In the genomic region with DNA sequence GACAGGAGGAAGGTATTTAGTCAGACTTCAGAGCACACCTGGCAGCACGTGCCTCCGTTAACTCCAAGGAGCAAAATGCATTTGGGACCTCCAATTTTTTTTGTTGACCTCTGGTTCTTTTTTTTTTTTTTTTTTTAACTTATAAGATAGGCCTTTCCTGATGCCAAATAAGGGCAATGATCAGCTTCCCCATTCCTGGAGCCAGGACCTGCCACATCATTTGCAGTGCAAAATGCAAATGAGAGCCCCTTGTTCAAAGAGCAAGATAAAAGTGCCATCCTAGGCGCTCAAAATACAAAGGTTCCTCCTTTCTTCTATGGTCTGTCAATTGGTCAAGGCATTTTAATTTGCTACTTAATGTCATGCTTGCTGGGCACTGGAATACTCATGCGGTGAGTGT, we compare ENCODE assay signal across 15 cellular contexts.
DNase-seq lines count a peak whose midpoint lies in the region; ATAC-seq and TF ChIP-seq lines count a peak whose summit lies in the region.
"Had no signal": no experiment of that assay in that cellular context is flagged by ENCODE, and none has a peak within 500 bp of the region (broad histone marks: within the 10 kb centered on the region; RNA-seq: fewer than 3 reads in every experiment).

No MANE protein-coding gene starts in this region.

- no peaks in the 10 kb centered on the region for H3K36me3 ChIP-seq in thoracic aorta

- H3K27me3 Mint-ChIP-seq in brain = no peaks in the 10 kb centered on the region
- H3K27me3 Mint-ChIP-seq in memory B cell = no peaks in the 10 kb centered on the region

- H3K4me3 Mint-ChIP-seq in brain (no peak overlapping the region), memory B cell (no peak overlapping the region)
- H3K4me3 Mint-ChIP-seq: CD8-positive, alpha-beta memory T cell had no signal

- H3K27ac ChIP-seq in thoracic aorta = peak overlapping the region; percentile 25 to 61
- H3K27ac ChIP-seq: A549, GM23248 had no signal

- peaks cover 6 to 45% of the 10 kb centered on the region in 2 donors for H3K4me1 ChIP-seq in thoracic aorta (ENCODE audit: control insufficient read depth in 1 of 2, low read depth in 2 of 2)
- H3K4me1 ChIP-seq: A549, Caco-2 had no signal

- H3K9me3 ChIP-seq in thoracic aorta = no peaks in the 10 kb centered on the region
- H3K9me3 ChIP-seq: A549, Caco-2 had no signal

- H3K9me3 Mint-ChIP-seq in brain = no peaks in the 10 kb centered on the region
- H3K9me3 Mint-ChIP-seq in memory B cell = no peaks in the 10 kb centered on the region
- H3K9me3 Mint-ChIP-seq: CD8-positive, alpha-beta memory T cell had no signal

- peaks cover 72% of the 10 kb centered on the region for H3K4me1 Mint-ChIP-seq in brain
- peaks cover 14% of the 10 kb centered on the region for H3K4me1 Mint-ChIP-seq in memory B cell

- TF ChIP-seq CTCF in brain (conservative IDR thresholded peaks at IDR 0.05) (no peak), thoracic aorta (IDR thresholded peaks at IDR 0.05) (no peak)

- no peak overlapping the region for H3K4me3 ChIP-seq in thoracic aorta
- H3K4me3 ChIP-seq: A549, GM23248 had no signal

- H3K27ac Mint-ChIP-seq in brain (peak overlapping the region; percentile 0 to 96 (median 76)), memory B cell (peak overlapping the region; percentile 50)
- H3K27ac Mint-ChIP-seq: CD8-positive, alpha-beta memory T cell had no signal

- H3K27me3 ChIP-seq in thoracic aorta (replicated peaks; ENCODE audit: insufficient read depth) = no peaks in the 10 kb centered on the region

- H3K36me3 Mint-ChIP-seq in brain (no peaks in the 10 kb centered on the region), memory B cell (peaks cover 23% of the 10 kb centered on the region)
- H3K36me3 Mint-ChIP-seq: CD8-positive, alpha-beta memory T cell had no signal

- peak; percentile 53 for DNase-seq in NCI-H526 treated with DMSO at 0.1 percent for 48 hours (lab: John Stamatoyannopoulos, UW)
- no peak for DNase-seq in memory B cell (ENCODE audit: low spot score in 2 of 2)
- no peak for DNase-seq in thoracic aorta (ENCODE audit: low spot score)
- no peak for DNase-seq in NCI-H1092 treated with DMSO at 0.1 percent for 48 hours (lab: John Stamatoyannopoulos, UW)
- DNase-seq in glomerular visceral epithelial cell (ENCODE audit: extremely low spot score) = no peak
- DNase-seq: Caco-2; CD8-positive, alpha-beta memory T cell; DND-41; GM23248; H7; IMR-90 had no signal

- ATAC-seq in memory B cell (ENCODE audit: low read depth) = no peak
- ATAC-seq in thoracic aorta (ENCODE audit: insufficient number of reproducible peaks, low FRiP score, low read depth) = no peak
- ATAC-seq in GM18517 (IDR thresholded peaks at IDR 0.05; ENCODE audit: unreplicated experiment) = no peak
- ATAC-seq in GM18907 (IDR thresholded peaks at IDR 0.05; ENCODE audit: unreplicated experiment) = no peak
- ATAC-seq: A549 had no signal
